ENCODE assay signal across 32 cellular contexts in genomic region chr12:38713294-38713693, GRCh38.
"Had no signal": no experiment of that assay in that cellular context is flagged by ENCODE, and none has a peak within 500 bp of the region (broad histone marks: within the 10 kb centered on the region; RNA-seq: fewer than 3 reads in every experiment).

No MANE protein-coding gene starts in this region.

- H3K4me1 ChIP-seq: esophagus muscularis mucosa, gastroesophageal sphincter, heart right ventricle had no signal

- H3K4me2 ChIP-seq: hepatocyte had no signal

- ATAC-seq: activated CD4-positive, CD25-positive, alpha-beta regulatory T cell treated with anti-CD3 and anti-CD28 coated beads, Interleukin-2, amount 50 U/mL, for 24 hours; activated CD8-positive, alpha-beta T cell treated with anti-CD3 and anti-CD28 coated beads for 36 hours; activated T-cell treated with anti-CD3 and anti-CD28 coated beads, Interleukin-2, amount 50 U/mL, for 4 hours; activated T-helper 17 cell treated with anti-CD3 and anti-CD28 coated beads, Interleukin-2, amount 50 U/mL, for 72 hours; effector memory CD8-positive, alpha-beta T cell; gastroesophageal sphincter; heart right ventricle; T-helper 17 cell had no signal

- H3K27ac ChIP-seq: brain microvascular endothelial cell, esophagus muscularis mucosa, gastroesophageal sphincter, heart right ventricle, hepatocyte, WERI-Rb-1 had no signal

- H3K27me3 ChIP-seq: brain microvascular endothelial cell, esophagus muscularis mucosa, gastroesophageal sphincter, heart right ventricle, hepatocyte had no signal

- H3K9me3 Mint-ChIP-seq: activated T-helper 17 cell treated with anti-CD3 and anti-CD28 coated beads, Interleukin-2, amount 50 U/mL, for 72 hours; T-helper 2 cell treated with Interferon-gamma antibody and Interleukin-4, amounts not matched to agents 5 μg/mL and 100 μg/mL, for 36 hours had no signal

- H3K4me3 Mint-ChIP-seq: activated B cell treated with CpG ODN at 0.5 μM for 24 hours; activated CD8-positive, alpha-beta T cell treated with anti-CD3 and anti-CD28 coated beads for 36 hours; activated naive CD8-positive, alpha-beta T cell; activated T-cell treated with anti-CD3 and anti-CD28 coated beads, Interleukin-2, amount 50 U/mL, for 4 hours; activated T-helper 17 cell treated with anti-CD3 and anti-CD28 coated beads, Interleukin-2, amount 50 U/mL, for 72 hours; effector memory CD8-positive, alpha-beta T cell; T-helper 17 cell; T-helper 2 cell treated with Interferon-gamma antibody and Interleukin-4, amounts not matched to agents 5 μg/mL and 100 μg/mL, for 36 hours had no signal

- H3K4me1 Mint-ChIP-seq: activated B cell treated with CpG ODN at 0.5 μM for 24 hours; activated T-helper 17 cell treated with anti-CD3 and anti-CD28 coated beads, Interleukin-2, amount 50 U/mL, for 72 hours; T-helper 17 cell had no signal

- H3K36me3 ChIP-seq: brain microvascular endothelial cell, esophagus muscularis mucosa, gastroesophageal sphincter, heart right ventricle, WERI-Rb-1 had no signal

- H3K27me3 Mint-ChIP-seq: activated B cell treated with CpG ODN at 0.5 μM for 24 hours; activated CD8-positive, alpha-beta T cell treated with anti-CD3 and anti-CD28 coated beads for 36 hours; activated naive CD8-positive, alpha-beta T cell; activated T-helper 17 cell treated with anti-CD3 and anti-CD28 coated beads, Interleukin-2, amount 50 U/mL, for 72 hours; effector memory CD8-positive, alpha-beta T cell; T-helper 17 cell had no signal

- H3K36me3 Mint-ChIP-seq: activated naive CD8-positive, alpha-beta T cell had no signal

- H2AFZ ChIP-seq: hepatocyte had no signal

- DNase-seq: activated B cell treated with CpG ODN at 0.5 μM for 24 hours; activated CD4-positive, alpha-beta T cell treated with anti-CD3 and anti-CD28 coated beads for 48 hours; activated CD4-positive, alpha-beta T cell treated with anti-CD3 and anti-CD28 coated beads, Interleukin-2, amount 50 U/mL, for 1 hour; activated CD4-positive, alpha-beta T cell treated with anti-CD3 and anti-CD28 coated beads, Interleukin-2, amount 50 U/mL, for 48 hours; activated CD8-positive, alpha-beta memory T cell treated with anti-CD3 and anti-CD28 coated beads for 24 hours; activated CD8-positive, alpha-beta T cell treated with anti-CD3 and anti-CD28 coated beads for 36 hours; activated effector memory CD4-positive, alpha-beta T cell treated with Interleukin-2 at 50 U/mL for 16 hours; activated gamma-delta T cell treated with Interleukin-2 at 50 U/mL for 16 hours; activated naive CD4-positive, alpha-beta T cell treated with anti-CD3 and anti-CD28 coated beads, Interleukin-2, amount 50 U/mL, for 16 hours; activated naive CD4-positive, alpha-beta T cell treated with Interleukin-2 at 50 U/mL for 16 hours; activated T-cell treated with anti-CD3 and anti-CD28 coated beads, Interleukin-2, amount 50 U/mL, for 4 hours; amniotic stem cell; anterior cingulate cortex; brain microvascular endothelial cell; caudate nucleus; cortex of kidney; dermis blood vessel endothelial cell; effector CD4-positive, alpha-beta T cell; effector memory CD8-positive, alpha-beta T cell; erythroblast; foreskin melanocyte; heart right ventricle; T-helper 17 cell; T1000; WERI-Rb-1 had no signal

- H3K27ac Mint-ChIP-seq: activated B cell treated with CpG ODN at 0.5 μM for 24 hours; activated CD8-positive, alpha-beta T cell treated with anti-CD3 and anti-CD28 coated beads for 36 hours; activated naive CD8-positive, alpha-beta T cell; activated T-helper 17 cell treated with anti-CD3 and anti-CD28 coated beads, Interleukin-2, amount 50 U/mL, for 72 hours; effector memory CD8-positive, alpha-beta T cell; T-helper 17 cell; T-helper 2 cell treated with Interferon-gamma antibody and Interleukin-4, amounts not matched to agents 5 μg/mL and 100 μg/mL, for 36 hours had no signal

- H3K4me3 ChIP-seq: esophagus muscularis mucosa, gastroesophageal sphincter, heart right ventricle, hepatocyte had no signal

- H3K79me2 ChIP-seq: hepatocyte had no signal
